ENCODE assay signal across 15 cellular contexts in genomic region chr19:27906081-27906480, GRCh38.
DNase-seq lines count a peak whose midpoint lies in the region; ATAC-seq and TF ChIP-seq lines count a peak whose summit lies in the region.
"Had no signal": no experiment of that assay in that cellular context is flagged by ENCODE, and none has a peak within 500 bp of the region (broad histone marks: within the 10 kb centered on the region; RNA-seq: fewer than 3 reads in every experiment).

No MANE protein-coding gene starts in this region.

- H3K27ac Mint-ChIP-seq in osteocyte (ENCODE audit: unreplicated experiment) = no peak overlapping the region
- H3K27ac Mint-ChIP-seq: HFFc6 had no signal

- H3K9me3 Mint-ChIP-seq in osteocyte (ENCODE audit: unreplicated experiment) = peaks cover 25% of the 10 kb centered on the region

- H3K4me3 Mint-ChIP-seq in osteocyte (ENCODE audit: unreplicated experiment) = no peak overlapping the region
- H3K4me3 Mint-ChIP-seq: HFFc6 had no signal

- H3K36me3 Mint-ChIP-seq in osteocyte (ENCODE audit: unreplicated experiment) = no peaks in the 10 kb centered on the region

- DNase-seq in caudate nucleus (lab: John Stamatoyannopoulos, UW) (peak in 58 of 61 donors; percentile 7 to 88 (median 58)), hippocampal formation (lab: John Stamatoyannopoulos, UW) (peak; percentile 67 to 85), osteocyte (ENCODE audit: extremely low spot score, unreplicated experiment) (peak; percentile 54)
- no peak for DNase-seq in activated effector memory CD4-positive, alpha-beta T cell treated with Interleukin-2 at 50 U/mL for 16 hours
- DNase-seq: Caco-2, DMS153, HFFc6, NCI-H1417, NCI-H1930, NCI-H69, RPMI8226, SIG-M5 had no signal

- peak overlapping the region; percentile 54 for H3K27ac ChIP-seq in caudate nucleus (ENCODE audit: low read depth, low read length)

- no peaks in the 10 kb centered on the region for H3K27me3 Mint-ChIP-seq in osteocyte (ENCODE audit: unreplicated experiment)

- no peaks in the 10 kb centered on the region for H3K4me1 Mint-ChIP-seq in osteocyte (ENCODE audit: unreplicated experiment)

- ATAC-seq in HG03139 (IDR thresholded peaks at IDR 0.05; ENCODE audit: unreplicated experiment) (no peak), GM21526 (IDR thresholded peaks at IDR 0.05; ENCODE audit: low FRiP score, unreplicated experiment) (no peak), HG03520 (IDR thresholded peaks at IDR 0.05; ENCODE audit: unreplicated experiment) (no peak)

- no peak for TF ChIP-seq CTCF in osteocyte (IDR thresholded peaks at IDR 0.05)
